In genomic region chr2:74947703-74948102, GRCh38 we compare ENCODE assay signal across 21 cellular contexts.
"Had no signal": no experiment of that assay in that cellular context is flagged by ENCODE, and none has a peak within 500 bp of the region (broad histone marks: within the 10 kb centered on the region; RNA-seq: fewer than 3 reads in every experiment).

No MANE protein-coding gene starts in this region.

- H3K27ac Mint-ChIP-seq: activated B cell treated with CpG ODN at 0.5 μM for 24 hours; activated naive CD8-positive, alpha-beta T cell; brain; memory B cell; nephron progenitor cell; T-cell had no signal

- H3K27me3 ChIP-seq: left lung, sigmoid colon, transverse colon had no signal

- H3K4me3 ChIP-seq: left lung, sigmoid colon, transverse colon had no signal

- H3K27me3 Mint-ChIP-seq: activated B cell treated with CpG ODN at 0.5 μM for 24 hours; activated naive CD8-positive, alpha-beta T cell had no signal

- H3K27ac ChIP-seq: left lung, sigmoid colon, transverse colon had no signal

- H3K36me3 ChIP-seq: left lung, sigmoid colon, transverse colon had no signal

- ATAC-seq: left lung, T-cell had no signal

- H3K4me1 ChIP-seq: left lung, sigmoid colon had no signal

- H3K4me1 Mint-ChIP-seq: brain, nephron progenitor cell, T-cell had no signal

- H3K4me3 Mint-ChIP-seq: activated B cell treated with CpG ODN at 0.5 μM for 24 hours; activated naive CD8-positive, alpha-beta T cell; brain; memory B cell; nephron progenitor cell; T-cell had no signal

- H3K36me3 Mint-ChIP-seq: T-cell had no signal

- DNase-seq: activated B cell treated with CpG ODN at 0.5 μM for 24 hours; activated CD4-positive, alpha-beta T cell treated with anti-CD3 and anti-CD28 coated beads, Interleukin-2, amount 50 U/mL, for 1 hour; activated gamma-delta T cell; activated T-cell treated with anti-CD3 and anti-CD28 coated beads, Interleukin-2, amount 50 U/mL, for 1 hour; amygdala; cerebellar nuclear complex; dermis blood vessel endothelial cell; hippocampal formation; islet precursor cell; left lung; nephron progenitor cell; sigmoid colon; stimulated activated CD4-positive, alpha-beta T cell treated with anti-CD3 and anti-CD28 coated beads, Interleukin-2, amount 100 ng/mL, for 24 hours; stimulated activated naive CD4-positive, alpha-beta T cell; substantia nigra; T-cell; T1000; transverse colon had no signal
